In genomic region chr5:175321927-175322532, GRCh38 we compare ENCODE assay signal across 9 cellular contexts.
DNase-seq lines count a peak whose midpoint lies in the region; ATAC-seq, FAIRE-seq and TF ChIP-seq lines count a peak whose summit lies in the region.
"Had no signal": no experiment of that assay in that cellular context is flagged by ENCODE, and none has a peak within 500 bp of the region (broad histone marks: within the 10 kb centered on the region; RNA-seq: fewer than 3 reads in every experiment).

No MANE protein-coding gene starts in this region.

- H3K4me1 ChIP-seq in A549 (peaks cover 12% of the 10 kb centered on the region; the same call in 2 of the 3 replicates), GM23338 (ENCODE audit: insufficient read depth) (no peaks in the 10 kb centered on the region)

- H3K4me2 ChIP-seq in A549 (no peak overlapping the region), GM23338 (no peak overlapping the region)

- no peaks in the 10 kb centered on the region for H3K36me3 ChIP-seq in GM23338 (ENCODE audit: insufficient read depth)

- TF ChIP-seq EP300 in A549 (IDR thresholded peaks at IDR 0.05), result no peak

- DNase-seq in A549 (ENCODE audit: low read depth in 1 of 2, low spot score in 1 of 2) (peak; percentile 25 to 36), GM23338 (ENCODE audit: low spot score) (peak; percentile 95), T1000 (lab: John Stamatoyannopoulos, UW) (peak; percentile 8), germinal center (ENCODE audit: low spot score) (peak; percentile 30), cardiac septum (ENCODE audit: low spot score) (no peak), NCI-H2196 treated with DMSO at 0.1 percent for 48 hours (lab: John Stamatoyannopoulos, UW; ENCODE audit: unreplicated experiment) (no peak), DMS114 treated with DMSO at 0.1 percent for 48 hours (lab: John Stamatoyannopoulos, UW; ENCODE audit: unreplicated experiment) (no peak)
- no peak for DNase-seq in T-helper 2 cell treated with Interferon-gamma antibody and Interleukin-4, amounts not matched to agents 5 μg/mL and 100 μg/mL, for 36 hours (ENCODE audit: low spot score)
- DNase-seq: HCEC 1CT had no signal

- peaks cover 3% of the 10 kb centered on the region for H3K27me3 Mint-ChIP-seq in GM23338 (ENCODE audit: insufficient read depth, low read depth, poor library complexity)
- H3K27me3 Mint-ChIP-seq in T-helper 2 cell treated with Interferon-gamma antibody and Interleukin-4, amounts not matched to agents 5 μg/mL and 100 μg/mL, for 36 hours (ENCODE audit: low read depth), result no peaks in the 10 kb centered on the region

- 28% methylated on average over 3 of the region's 3 CpGs for WGBS in A549 (ENCODE audit: missing lambda C conversion rate)

- H3F3A ChIP-seq in GM23338 (replicated peaks; ENCODE audit: low read depth), result no peaks in the 10 kb centered on the region

- no peak for TF ChIP-seq CTCF in A549 (IDR thresholded peaks at IDR 0.05)
- no peak for TF ChIP-seq CTCF in GM23338 (conservative IDR thresholded peaks at IDR 0.05; ENCODE audit: low read depth in 2 of 2)

- no peaks in the 10 kb centered on the region; the same call in 1 of the 2 replicates for H4K20me1 ChIP-seq in GM23338 (replicated peaks; ENCODE audit: insufficient read depth)

- H3K27ac ChIP-seq in A549 (no peak overlapping the region), GM23338 (ENCODE audit: low read depth) (no peak overlapping the region)

- H3K27me3 ChIP-seq in GM23338 (ENCODE audit: insufficient read depth), result no peaks in the 10 kb centered on the region

- H3K4me1 Mint-ChIP-seq in GM23338, result peaks cover 6% of the 10 kb centered on the region
- H3K4me1 Mint-ChIP-seq in T-helper 2 cell treated with Interferon-gamma antibody and Interleukin-4, amounts not matched to agents 5 μg/mL and 100 μg/mL, for 36 hours (ENCODE audit: low read depth), result no peaks in the 10 kb centered on the region

- H3K9me3 Mint-ChIP-seq in GM23338, result no peaks in the 10 kb centered on the region
- no peaks in the 10 kb centered on the region for H3K9me3 Mint-ChIP-seq in T-helper 2 cell treated with Interferon-gamma antibody and Interleukin-4, amounts not matched to agents 5 μg/mL and 100 μg/mL, for 36 hours

- H2AFZ ChIP-seq in GM23338, result no peak overlapping the region

- H3K79me2 ChIP-seq in GM23338 (replicated peaks; ENCODE audit: insufficient read depth), result no peaks in the 10 kb centered on the region

- POLR2A ChIA-PET in A549 (lab: Yijun Ruan, JAX), result no interaction called here

- no peak for TF ChIP-seq POLR2A in A549 (IDR thresholded peaks at IDR 0.05; ENCODE audit: low read length)

- H3K9me2 ChIP-seq in GM23338 (ENCODE audit: insufficient read depth), result no peaks in the 10 kb centered on the region

- no peak overlapping the region for H3K27ac Mint-ChIP-seq in GM23338
- no peak overlapping the region for H3K27ac Mint-ChIP-seq in T-helper 2 cell treated with Interferon-gamma antibody and Interleukin-4, amounts not matched to agents 5 μg/mL and 100 μg/mL, for 36 hours

- intact Hi-C loops in cardiac septum (cut with DNase I), result no loop called here

- no peak overlapping the region for H3K4me3 ChIP-seq in A549
- no peak overlapping the region for H3K4me3 ChIP-seq in GM23338

- no peak for FAIRE-seq in A549 (lab: Jason Lieb, UNC)

- CTCF ChIA-PET in A549 (lab: Yijun Ruan, JAX), result interaction anchor here (1.4 kb wide), 1 partner anchor 40 kb away, joined by 3 read pairs; no protein-coding TSS in a partner anchor

- TF ChIP-seq RAD21 in A549 (conservative IDR thresholded peaks at IDR 0.05 in 1 of 2, IDR thresholded peaks at IDR 0.05 in 1 of 2), result no peak

- no peaks in the 10 kb centered on the region for H3K9me3 ChIP-seq in A549

- no peaks in the 10 kb centered on the region for H3K36me3 Mint-ChIP-seq in GM23338 (ENCODE audit: low read depth)
- no peaks in the 10 kb centered on the region for H3K36me3 Mint-ChIP-seq in T-helper 2 cell treated with Interferon-gamma antibody and Interleukin-4, amounts not matched to agents 5 μg/mL and 100 μg/mL, for 36 hours (ENCODE audit: low read depth)

- no peak for ATAC-seq in A549
- peak; percentile 96 for ATAC-seq in GM23338

- H3K4me3 Mint-ChIP-seq in GM23338, result no peak overlapping the region
- no peak overlapping the region for H3K4me3 Mint-ChIP-seq in T-helper 2 cell treated with Interferon-gamma antibody and Interleukin-4, amounts not matched to agents 5 μg/mL and 100 μg/mL, for 36 hours

TF ChIP-seq in A549, 52 proteins besides CTCF, POLR2A, EP300 and RAD21:
- TF ChIP-seq, protein P1, sequence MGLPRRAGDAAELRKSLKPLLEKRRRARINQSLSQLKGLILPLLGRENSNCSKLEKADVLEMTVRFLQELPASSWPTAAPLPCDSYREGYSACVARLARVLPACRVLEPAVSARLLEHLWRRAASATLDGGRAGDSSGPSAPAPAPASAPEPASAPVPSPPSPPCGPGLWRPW (IDR thresholded peaks at IDR 0.05), result no peak
- TF ChIP-seq KDM1A (IDR thresholded peaks at IDR 0.05; ENCODE audit: low read depth), result no peak
- no peak for TF ChIP-seq NPAS2 (CRISPR knock-in tag; IDR thresholded peaks at IDR 0.05; ENCODE audit: borderline replicate concordance)
- TF ChIP-seq ZNF302 (CRISPR knock-in tag; IDR thresholded peaks at IDR 0.05), result no peak
- TF ChIP-seq CBX2 (IDR thresholded peaks at IDR 0.05; ENCODE audit: borderline replicate concordance, low read depth), result no peak
- TF ChIP-seq, protein P2, sequence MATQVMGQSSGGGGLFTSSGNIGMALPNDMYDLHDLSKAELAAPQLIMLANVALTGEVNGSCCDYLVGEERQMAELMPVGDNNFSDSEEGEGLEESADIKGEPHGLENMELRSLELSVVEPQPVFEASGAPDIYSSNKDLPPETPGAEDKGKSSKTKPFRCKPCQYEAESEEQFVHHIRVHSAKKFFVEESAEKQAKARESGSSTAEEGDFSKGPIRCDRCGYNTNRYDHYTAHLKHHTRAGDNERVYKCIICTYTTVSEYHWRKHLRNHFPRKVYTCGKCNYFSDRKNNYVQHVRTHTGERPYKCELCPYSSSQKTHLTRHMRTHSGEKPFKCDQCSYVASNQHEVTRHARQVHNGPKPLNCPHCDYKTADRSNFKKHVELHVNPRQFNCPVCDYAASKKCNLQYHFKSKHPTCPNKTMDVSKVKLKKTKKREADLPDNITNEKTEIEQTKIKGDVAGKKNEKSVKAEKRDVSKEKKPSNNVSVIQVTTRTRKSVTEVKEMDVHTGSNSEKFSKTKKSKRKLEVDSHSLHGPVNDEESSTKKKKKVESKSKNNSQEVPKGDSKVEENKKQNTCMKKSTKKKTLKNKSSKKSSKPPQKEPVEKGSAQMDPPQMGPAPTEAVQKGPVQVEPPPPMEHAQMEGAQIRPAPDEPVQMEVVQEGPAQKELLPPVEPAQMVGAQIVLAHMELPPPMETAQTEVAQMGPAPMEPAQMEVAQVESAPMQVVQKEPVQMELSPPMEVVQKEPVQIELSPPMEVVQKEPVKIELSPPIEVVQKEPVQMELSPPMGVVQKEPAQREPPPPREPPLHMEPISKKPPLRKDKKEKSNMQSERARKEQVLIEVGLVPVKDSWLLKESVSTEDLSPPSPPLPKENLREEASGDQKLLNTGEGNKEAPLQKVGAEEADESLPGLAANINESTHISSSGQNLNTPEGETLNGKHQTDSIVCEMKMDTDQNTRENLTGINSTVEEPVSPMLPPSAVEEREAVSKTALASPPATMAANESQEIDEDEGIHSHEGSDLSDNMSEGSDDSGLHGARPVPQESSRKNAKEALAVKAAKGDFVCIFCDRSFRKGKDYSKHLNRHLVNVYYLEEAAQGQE (IDR thresholded peaks at IDR 0.05), result peak; percentile 98
- peak; percentile 97 for TF ChIP-seq EHMT2 (IDR thresholded peaks at IDR 0.05; ENCODE audit: low read depth)
- no peak for TF ChIP-seq HOXA7 (CRISPR knock-in tag; IDR thresholded peaks at IDR 0.05)

TF ChIP-seq in GM23338, 12 proteins besides CTCF, POLR2A, EP300 and RAD21:
- TF ChIP-seq, protein P2 (IDR thresholded peaks at IDR 0.05; ENCODE audit: unreplicated experiment), result peak; percentile 94
- TF ChIP-seq ZNF114 (CRISPR knock-in tag; IDR thresholded peaks at IDR 0.05), result no peak

Comparison
In these comparisons a context has a peak if more than half of its experiments do, and no peak if none do; other contexts are left out.
1. DNase-seq: peak in A549 (2 of 2), GM23338 (single experiment), T1000 (single experiment) and germinal center (single experiment); none in T-helper 2 cell treated with Interferon-gamma antibody and Interleukin-4, amounts not matched to agents 5 μg/mL and 100 μg/mL, for 36 hours (single experiment), cardiac septum (single experiment), NCI-H2196 treated with DMSO at 0.1 percent for 48 hours (single experiment) and DMS114 treated with DMSO at 0.1 percent for 48 hours (single experiment).